Comparison of ENCODE assay signal across 24 cellular contexts in the genomic region with DNA sequence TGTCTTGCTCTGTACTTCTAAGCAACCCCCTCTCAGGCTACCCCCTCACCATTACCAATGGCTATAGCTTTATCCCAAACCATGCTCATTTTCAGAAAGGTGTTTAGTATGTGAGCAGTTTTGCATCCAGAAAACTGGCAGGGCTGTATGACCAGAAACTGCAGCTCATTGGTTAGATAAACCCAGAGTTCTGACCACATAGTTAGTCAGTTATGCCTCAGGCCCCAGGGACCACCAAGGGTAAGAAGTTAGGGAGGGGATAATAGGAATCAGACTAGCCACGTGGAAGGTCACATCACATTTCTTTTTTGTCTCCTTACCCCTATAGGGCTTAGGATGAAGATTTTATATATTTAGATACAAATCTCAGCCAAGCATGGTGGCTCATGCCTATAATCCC. TPM values are rescaled to one million over a fixed set of nuclear protein-coding genes. Genes with fewer than 3 reads are reported as not detected.
DNase-seq lines count a peak whose midpoint lies in the region; ATAC-seq, FAIRE-seq and TF ChIP-seq lines count a peak whose summit lies in the region.
"Had no signal": no experiment of that assay in that cellular context is flagged by ENCODE, and none has a peak within 500 bp of the region (broad histone marks: within the 10 kb centered on the region; RNA-seq: fewer than 3 reads in every experiment).

No MANE protein-coding gene starts in this region.

- H3K9ac ChIP-seq in BLaER1 treated with 17β-estradiol and CSF1 and Interleukin-3, amounts not matched to agents 10 nM and 100 nM = no peak overlapping the region

- TF ChIP-seq CTCF in RWPE1 (conservative IDR thresholded peaks at IDR 0.05; ENCODE audit: low read depth) (no peak), choroid plexus epithelial cell (conservative IDR thresholded peaks at IDR 0.05; ENCODE audit: low read depth, low read length) (no peak), psoas muscle (IDR thresholded peaks at IDR 0.05) (no peak), omental fat pad (IDR thresholded peaks at IDR 0.05) (no peak)

- no peaks in the 10 kb centered on the region for H3K9me3 ChIP-seq in BLaER1 treated with 17β-estradiol and CSF1 and Interleukin-3, amounts not matched to agents 10 nM and 100 nM (replicated peaks in 1 of 11)
- H3K9me3 ChIP-seq in psoas muscle = no peaks in the 10 kb centered on the region
- H3K9me3 ChIP-seq: BE2C, neutrophil had no signal

- no peak overlapping the region for H3K4me3 ChIP-seq in BLaER1 treated with 17β-estradiol and CSF1 and Interleukin-3, amounts not matched to agents 10 nM and 100 nM
- H3K4me3 ChIP-seq in choroid plexus epithelial cell (ENCODE audit: low read depth, low read length) (peak overlapping the region; percentile 43), psoas muscle (no peak overlapping the region)
- H3K4me3 ChIP-seq: hepatocyte had no signal

- no peak for DNase-seq in RWPE1 (ENCODE audit: low spot score)
- no peak for DNase-seq in choroid plexus epithelial cell (ENCODE audit: low read depth)
- DNase-seq in psoas muscle = no peak
- no peak for DNase-seq in NCI-H524 treated with DMSO at 0.1 percent for 48 hours (lab: John Stamatoyannopoulos, UW)
- DNase-seq in GM12892 (ENCODE audit: insufficient read length) = no peak
- DNase-seq in omental fat pad (ENCODE audit: low spot score) = no peak
- DNase-seq: activated CD4-positive, CD25-positive, alpha-beta regulatory T cell treated with anti-CD3 and anti-CD28 coated beads, Interleukin-2, amount 50 U/mL, for 72 hours; amniotic stem cell; BE2C; erythroblast; midbrain; MM.1S; NCI-H1930; NCI-H446 treated with DMSO at 0.1 percent for 48 hours; stimulated activated CD4-positive, alpha-beta T cell treated with anti-CD3 and anti-CD28 coated beads, Interleukin-4, amount 100 ng/mL, for 24 hours; T-helper 9 cell had no signal

- peaks cover 27 to 38% (median 34%) of the 10 kb centered on the region in 11 experiments for H3K36me3 ChIP-seq in BLaER1 treated with 17β-estradiol and CSF1 and Interleukin-3, amounts not matched to agents 10 nM and 100 nM
- H3K36me3 ChIP-seq in psoas muscle (ENCODE audit: insufficient read depth in 1 of 2, low read depth in 1 of 2) = peaks cover 11 to 31% of the 10 kb centered on the region in 2 donors
- H3K36me3 ChIP-seq: BE2C had no signal

- 44 to 54% (median 46%) methylated on average over 1 of the region's 1 CpG for WGBS in psoas muscle, 3 donors

- no peak for TF ChIP-seq POLR2A in GM12892 (IDR thresholded peaks at IDR 0.05; ENCODE audit: low read depth, low read length)

- H3K27ac ChIP-seq in BLaER1 treated with 17β-estradiol and CSF1 and Interleukin-3, amounts not matched to agents 10 nM and 100 nM = no peak overlapping the region
- H3K27ac ChIP-seq in RWPE1 (peak overlapping the region; percentile 50; the same call in 1 of the 2 replicates), psoas muscle (peak overlapping the region; percentile 23)
- H3K27ac ChIP-seq: hepatocyte, neutrophil had no signal

- peak overlapping the region in 7 of 11 experiments; percentile 4 to 43 (median 25); a peak in 6 of 22 replicates for H3K4me2 ChIP-seq in BLaER1 treated with 17β-estradiol and CSF1 and Interleukin-3, amounts not matched to agents 10 nM and 100 nM
- H3K4me2 ChIP-seq: hepatocyte had no signal

- H3K27me3 ChIP-seq in BLaER1 treated with 17β-estradiol and CSF1 and Interleukin-3, amounts not matched to agents 10 nM and 100 nM = no peaks in the 10 kb centered on the region
- no peaks in the 10 kb centered on the region for H3K27me3 ChIP-seq in psoas muscle (ENCODE audit: insufficient read depth in 3 of 3, low read length in 2 of 3)
- H3K27me3 ChIP-seq: BE2C, hepatocyte, neutrophil had no signal

- intact Hi-C loops in psoas muscle (cut with DNase I) = no loop called here

- FAIRE-seq in GM12892 (lab: Jason Lieb, UNC) = no peak

- peaks cover 4 to 19% (median 10%) of the 10 kb centered on the region in 10 experiments; a peak in 19 of 20 replicates for H3K4me1 ChIP-seq in BLaER1 treated with 17β-estradiol and CSF1 and Interleukin-3, amounts not matched to agents 10 nM and 100 nM
- H3K4me1 ChIP-seq in psoas muscle = peaks cover 6% of the 10 kb centered on the region
- H3K4me1 ChIP-seq: BE2C had no signal

- CTCF ChIA-PET in RWPE1 (lab: Yijun Ruan, JAX) = interaction anchor here (0.7 to 4.0 kb wide), 3 partner anchors 13 to 113 kb away, joined by 3 to 27 read pairs (median 4); no protein-coding TSS in a partner anchor

- peaks cover 0 to 5% (median 0%) of the 10 kb centered on the region in 11 experiments; a peak in 1 of 22 replicates for H4K20me1 ChIP-seq in BLaER1 treated with 17β-estradiol and CSF1 and Interleukin-3, amounts not matched to agents 10 nM and 100 nM

- POLR2A ChIA-PET in RWPE1 (lab: Yijun Ruan, JAX; ENCODE audit: low non-redundant PET) = no interaction called here

- ATAC-seq in psoas muscle (no peak), GM18519 (IDR thresholded peaks at IDR 0.05; ENCODE audit: low FRiP score, unreplicated experiment) (no peak), omental fat pad (ENCODE audit: low FRiP score) (no peak)
- ATAC-seq: sciatic nerve had no signal

RNA-seq across cellular contexts. Expression of gene ITGA10, which starts 1.2 kb away (rescaled TPM):
- total RNA-seq in psoas muscle (10 to 100 TPM in 1 of 4 donors, 1 to 10 TPM in 3; 1.0 to 18.0 (median 5.4) TPM), omental fat pad (1 to 10 TPM; 1.6 to 2.2 (median 2.1) TPM)
- 10 to 100 TPM in 1 of 3 donors, 1 to 10 TPM in 2; 1.4 to 24.8 (median 1.7) TPM for polyA plus RNA-seq in psoas muscle
- 0.95 TPM for polyA plus RNA-seq in GM12892 (2012; ENCODE audit: missing spikeins)

RNA-seq across cellular contexts. Expression of gene PEX11B, which starts 9.9 kb away (rescaled TPM):
- 10 to 100 TPM; 19.3 to 36.3 (median 23.1) TPM for total RNA-seq in psoas muscle
- polyA plus RNA-seq in psoas muscle = 10 to 100 TPM; 22.8 to 34.8 (median 29.4) TPM
- polyA plus RNA-seq in GM12892 (2012; ENCODE audit: missing spikeins) = 35.2 TPM
- 10 to 100 TPM; 10.2 to 25.2 (median 15.7) TPM for total RNA-seq in omental fat pad

RNA-seq across cellular contexts. Expression of gene RBM8A, which starts 18.6 kb away (rescaled TPM):
- 100 to 1,000 TPM in 3 of 4 donors, 10 to 100 TPM in 1; 82.9 to 254 (median 174) TPM for total RNA-seq in psoas muscle
- polyA plus RNA-seq in psoas muscle = 100 to 1,000 TPM; 193 to 527 (median 243) TPM
- 159 TPM for polyA plus RNA-seq in GM12892 (2012; ENCODE audit: missing spikeins)
- total RNA-seq in omental fat pad = 100 to 1,000 TPM; 114 to 189 (median 116) TPM

RNA-seq across cellular contexts. Expression of gene ANKRD35, which starts 23.0 kb away (rescaled TPM):
- 1 to 10 TPM; 2.6 to 6.0 (median 4.6) TPM for total RNA-seq in psoas muscle
- polyA plus RNA-seq in psoas muscle = 10 to 100 TPM in 1 of 3 donors, 1 to 10 TPM in 2; 3.1 to 16.5 (median 7.8) TPM
- polyA plus RNA-seq in GM12892 (2012; ENCODE audit: missing spikeins) = not detected
- 1 to 10 TPM; 1.3 to 9.5 (median 2.0) TPM for total RNA-seq in omental fat pad
- total RNA-seq: G401, kidney epithelial cell, SK-MEL-5 had no signal

RNA-seq across cellular contexts. Expression of gene LIX1L, which starts 49.2 kb away (rescaled TPM):
- total RNA-seq in psoas muscle (10 to 100 TPM; 14.6 to 59.7 (median 38.0) TPM), omental fat pad (10 to 100 TPM; 15.4 to 34.0 (median 28.3) TPM)
- polyA plus RNA-seq in psoas muscle = 10 to 100 TPM; 23.5 to 36.9 (median 28.1) TPM
- polyA plus RNA-seq in GM12892 (2012; ENCODE audit: missing spikeins) = 15.7 TPM

Comparison
In these comparisons a context has a peak if more than half of its experiments do, and no peak if none do; other contexts are left out.
1. H3K27ac ChIP-seq: peak in RWPE1 (single experiment) and psoas muscle (single experiment); none in BLaER1 treated with 17β-estradiol and CSF1 and Interleukin-3, amounts not matched to agents 10 nM and 100 nM (0 of 11).